Comparison of ENCODE assay signal across 23 cellular contexts in the genomic region with DNA sequence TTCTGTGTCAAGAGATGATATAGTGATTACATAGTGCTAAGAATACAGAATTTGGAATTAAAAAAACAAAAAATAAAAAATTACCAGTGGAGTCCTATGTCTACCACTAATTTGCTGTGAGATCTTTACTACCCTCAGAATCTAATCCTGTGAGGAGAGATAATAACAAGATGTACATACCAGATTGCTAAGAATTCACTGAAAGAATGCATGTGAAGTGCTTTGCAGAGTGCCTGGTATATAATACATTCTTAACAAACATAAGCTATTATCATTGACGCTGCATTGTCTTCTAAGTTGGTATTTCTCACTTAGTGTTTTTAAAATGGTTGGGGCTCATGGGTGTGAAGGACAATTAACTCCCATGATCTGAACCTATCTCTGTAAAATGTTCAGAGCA.
"Had no signal": no experiment of that assay in that cellular context is flagged by ENCODE, and none has a peak within 500 bp of the region (broad histone marks: within the 10 kb centered on the region; RNA-seq: fewer than 3 reads in every experiment).

No MANE protein-coding gene starts in this region.

- H3K4me1 ChIP-seq: esophagus squamous epithelium, gastrocnemius medialis, heart right ventricle, left lung, lower lobe of right lung had no signal

- ATAC-seq: esophagus mucosa; gastrocnemius medialis; heart right ventricle; left cardiac atrium; left lung; left ventricle myocardium superior; lower lobe of right lung; naive thymus-derived CD4-positive, alpha-beta T cell had no signal

- H3K4me3 ChIP-seq: coronary artery, dorsolateral prefrontal cortex, esophagus squamous epithelium, gastrocnemius medialis, heart right ventricle, left lung, lower lobe of right lung had no signal

- H3K27me3 Mint-ChIP-seq: naive thymus-derived CD4-positive, alpha-beta T cell had no signal

- H3K27ac ChIP-seq: coronary artery, dorsolateral prefrontal cortex, epithelial cell of prostate, esophagus squamous epithelium, gastrocnemius medialis, heart right ventricle, left lung, lower lobe of right lung had no signal

- H3K27me3 ChIP-seq: esophagus squamous epithelium, gastrocnemius medialis, heart right ventricle, left lung had no signal

- H3K36me3 ChIP-seq: esophagus squamous epithelium, gastrocnemius medialis, heart right ventricle, left lung, lower lobe of right lung had no signal

- H3K36me3 Mint-ChIP-seq: naive thymus-derived CD4-positive, alpha-beta T cell had no signal

- DNase-seq: dermis blood vessel endothelial cell; dorsolateral prefrontal cortex; effector CD4-positive, alpha-beta T cell; effector memory CD4-positive, alpha-beta T cell; erythroblast; esophagus squamous epithelium; foreskin fibroblast; foreskin melanocyte; gastrocnemius medialis; glutamatergic neuron; head of caudate nucleus; heart right ventricle; hippocampal formation; left cardiac atrium; left lung; left ventricle myocardium superior; lower lobe of right lung; mesenchymal stem cell; midbrain; naive thymus-derived CD4-positive, alpha-beta T cell had no signal

- H3K27ac Mint-ChIP-seq: naive thymus-derived CD4-positive, alpha-beta T cell had no signal

- H3K4me3 Mint-ChIP-seq: naive thymus-derived CD4-positive, alpha-beta T cell had no signal

- H3K4me1 Mint-ChIP-seq: naive thymus-derived CD4-positive, alpha-beta T cell had no signal
